In the genomic region with DNA sequence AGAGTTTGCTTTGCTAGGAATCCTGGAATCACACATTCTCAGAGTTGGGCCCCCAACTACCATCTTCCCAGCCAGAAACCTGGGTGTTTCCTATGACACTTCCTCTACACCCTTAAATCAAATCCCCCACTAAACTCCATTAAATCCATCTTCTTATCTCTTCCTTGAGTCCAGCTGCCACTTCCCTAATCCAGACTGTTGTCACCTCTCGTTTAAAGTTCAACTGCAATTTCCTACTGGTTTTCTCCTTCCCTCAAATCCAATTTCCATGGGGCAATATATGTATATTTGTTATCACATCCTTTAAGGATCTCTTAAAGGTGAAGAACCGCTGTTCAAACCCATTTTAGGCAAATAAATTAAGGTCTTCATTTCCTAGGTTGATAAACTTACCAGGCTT, we compare ENCODE assay signal across 15 cellular contexts.
"Had no signal": no experiment of that assay in that cellular context is flagged by ENCODE, and none has a peak within 500 bp of the region (broad histone marks: within the 10 kb centered on the region; RNA-seq: fewer than 3 reads in every experiment).

No MANE protein-coding gene starts in this region.

- DNase-seq: KBM-7, NCI-H1092 treated with DMSO at 0.1 percent for 48 hours, NCI-H1436 treated with DMSO at 0.1 percent for 48 hours, NCI-H1694, NCI-H187 treated with DMSO at 0.1 percent for 48 hours, NCI-H2029 treated with DMSO at 0.1 percent for 48 hours, NCI-H2227 treated with DMSO at 0.1 percent for 48 hours, NCI-H446 treated with DMSO at 0.1 percent for 48 hours, NCI-H510A treated with DMSO at 0.1 percent for 48 hours, NCI-H526, PC-3, SHP77, SK-N-SH, SW 1271 had no signal

- H3K9me2 ChIP-seq: SK-N-SH had no signal

- H3K27ac ChIP-seq: RWPE1 had no signal

- H3K4me2 ChIP-seq: SK-N-SH had no signal

- H3K9me3 ChIP-seq: SK-N-SH had no signal

- H3K9ac ChIP-seq: SK-N-SH had no signal
